Comparison of ENCODE assay signal across 1 cellular context in the genomic region with DNA sequence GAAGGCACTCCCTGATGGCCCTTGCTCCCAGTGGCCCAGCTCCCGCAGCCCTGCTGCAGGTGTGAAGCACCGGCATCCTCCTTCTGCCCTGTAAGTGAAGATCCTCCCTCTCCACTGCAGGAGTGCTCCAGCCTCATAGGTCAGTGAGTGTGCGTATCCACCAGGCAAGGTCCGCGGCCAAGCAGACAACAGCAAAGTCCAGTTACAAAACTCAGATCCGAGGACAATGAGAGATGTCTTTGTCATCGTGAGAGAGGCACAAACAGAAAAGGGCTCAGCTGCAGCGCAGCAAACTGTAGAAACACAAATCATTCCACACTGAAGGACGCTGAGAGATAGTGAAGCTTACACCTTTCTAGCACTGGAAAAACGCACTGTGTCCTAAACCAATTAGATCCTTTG.
A peak's percentile ranks its signal among the peaks of the same experiment; 100 is the strongest.
TF ChIP-seq lines count a peak whose summit lies in the region.

No MANE protein-coding gene starts in this region.

TF ChIP-seq in HepG2, 621 proteins besides CTCF, POLR2A, EP300 and RAD21 (continued from another document and continues in another):
- TF ChIP-seq, protein P1, sequence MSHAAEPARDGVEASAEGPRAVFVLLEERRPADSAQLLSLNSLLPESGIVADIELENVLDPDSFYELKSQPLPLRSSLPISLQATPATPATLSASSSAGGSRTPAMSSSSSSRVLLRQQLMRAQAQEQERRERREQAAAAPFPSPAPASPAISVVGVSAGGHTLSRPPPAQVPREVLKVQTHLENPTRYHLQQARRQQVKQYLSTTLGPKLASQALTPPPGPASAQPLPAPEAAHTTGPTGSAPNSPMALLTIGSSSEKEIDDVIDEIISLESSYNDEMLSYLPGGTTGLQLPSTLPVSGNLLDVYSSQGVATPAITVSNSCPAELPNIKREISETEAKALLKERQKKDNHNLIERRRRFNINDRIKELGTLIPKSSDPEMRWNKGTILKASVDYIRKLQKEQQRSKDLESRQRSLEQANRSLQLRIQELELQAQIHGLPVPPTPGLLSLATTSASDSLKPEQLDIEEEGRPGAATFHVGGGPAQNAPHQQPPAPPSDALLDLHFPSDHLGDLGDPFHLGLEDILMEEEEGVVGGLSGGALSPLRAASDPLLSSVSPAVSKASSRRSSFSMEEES (CRISPR knock-in tag; IDR thresholded peaks at IDR 0.05): no peak
- TF ChIP-seq, protein P2, sequence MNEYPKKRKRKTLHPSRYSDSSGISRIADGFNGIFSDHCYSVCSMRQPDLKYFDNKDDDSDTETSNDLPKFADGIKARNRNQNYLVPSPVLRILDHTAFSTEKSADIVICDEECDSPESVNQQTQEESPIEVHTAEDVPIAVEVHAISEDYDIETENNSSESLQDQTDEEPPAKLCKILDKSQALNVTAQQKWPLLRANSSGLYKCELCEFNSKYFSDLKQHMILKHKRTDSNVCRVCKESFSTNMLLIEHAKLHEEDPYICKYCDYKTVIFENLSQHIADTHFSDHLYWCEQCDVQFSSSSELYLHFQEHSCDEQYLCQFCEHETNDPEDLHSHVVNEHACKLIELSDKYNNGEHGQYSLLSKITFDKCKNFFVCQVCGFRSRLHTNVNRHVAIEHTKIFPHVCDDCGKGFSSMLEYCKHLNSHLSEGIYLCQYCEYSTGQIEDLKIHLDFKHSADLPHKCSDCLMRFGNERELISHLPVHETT (CRISPR knock-in tag; conservative IDR thresholded peaks at IDR 0.05): no peak
- TF ChIP-seq, protein P3, sequence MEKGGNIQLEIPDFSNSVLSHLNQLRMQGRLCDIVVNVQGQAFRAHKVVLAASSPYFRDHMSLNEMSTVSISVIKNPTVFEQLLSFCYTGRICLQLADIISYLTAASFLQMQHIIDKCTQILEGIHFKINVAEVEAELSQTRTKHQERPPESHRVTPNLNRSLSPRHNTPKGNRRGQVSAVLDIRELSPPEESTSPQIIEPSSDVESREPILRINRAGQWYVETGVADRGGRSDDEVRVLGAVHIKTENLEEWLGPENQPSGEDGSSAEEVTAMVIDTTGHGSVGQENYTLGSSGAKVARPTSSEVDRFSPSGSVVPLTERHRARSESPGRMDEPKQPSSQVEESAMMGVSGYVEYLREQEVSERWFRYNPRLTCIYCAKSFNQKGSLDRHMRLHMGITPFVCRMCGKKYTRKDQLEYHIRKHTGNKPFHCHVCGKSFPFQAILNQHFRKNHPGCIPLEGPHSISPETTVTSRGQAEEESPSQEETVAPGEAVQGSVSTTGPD (CRISPR knock-in tag; IDR thresholded peaks at IDR 0.05): no peak
- no peak for TF ChIP-seq ZNF282 (IDR thresholded peaks at IDR 0.05; ENCODE audit: partially characterized antibody)
- TF ChIP-seq ZNF451 (CRISPR knock-in tag; IDR thresholded peaks at IDR 0.05): no peak
- TF ChIP-seq HIVEP1 (CRISPR knock-in tag; IDR thresholded peaks at IDR 0.05): no peak
- TF ChIP-seq U2AF1 (optimal IDR thresholded peaks at IDR 0.05; ENCODE audit: low read depth, low read length): no peak
- peak; percentile 65; the same call in 1 of the 2 replicates for TF ChIP-seq ZMYM3 (CRISPR knock-in tag; IDR thresholded peaks at IDR 0.05)
- no peak for TF ChIP-seq HMGA1 (CRISPR knock-in tag; conservative IDR thresholded peaks at IDR 0.05)
- TF ChIP-seq, protein P4, sequence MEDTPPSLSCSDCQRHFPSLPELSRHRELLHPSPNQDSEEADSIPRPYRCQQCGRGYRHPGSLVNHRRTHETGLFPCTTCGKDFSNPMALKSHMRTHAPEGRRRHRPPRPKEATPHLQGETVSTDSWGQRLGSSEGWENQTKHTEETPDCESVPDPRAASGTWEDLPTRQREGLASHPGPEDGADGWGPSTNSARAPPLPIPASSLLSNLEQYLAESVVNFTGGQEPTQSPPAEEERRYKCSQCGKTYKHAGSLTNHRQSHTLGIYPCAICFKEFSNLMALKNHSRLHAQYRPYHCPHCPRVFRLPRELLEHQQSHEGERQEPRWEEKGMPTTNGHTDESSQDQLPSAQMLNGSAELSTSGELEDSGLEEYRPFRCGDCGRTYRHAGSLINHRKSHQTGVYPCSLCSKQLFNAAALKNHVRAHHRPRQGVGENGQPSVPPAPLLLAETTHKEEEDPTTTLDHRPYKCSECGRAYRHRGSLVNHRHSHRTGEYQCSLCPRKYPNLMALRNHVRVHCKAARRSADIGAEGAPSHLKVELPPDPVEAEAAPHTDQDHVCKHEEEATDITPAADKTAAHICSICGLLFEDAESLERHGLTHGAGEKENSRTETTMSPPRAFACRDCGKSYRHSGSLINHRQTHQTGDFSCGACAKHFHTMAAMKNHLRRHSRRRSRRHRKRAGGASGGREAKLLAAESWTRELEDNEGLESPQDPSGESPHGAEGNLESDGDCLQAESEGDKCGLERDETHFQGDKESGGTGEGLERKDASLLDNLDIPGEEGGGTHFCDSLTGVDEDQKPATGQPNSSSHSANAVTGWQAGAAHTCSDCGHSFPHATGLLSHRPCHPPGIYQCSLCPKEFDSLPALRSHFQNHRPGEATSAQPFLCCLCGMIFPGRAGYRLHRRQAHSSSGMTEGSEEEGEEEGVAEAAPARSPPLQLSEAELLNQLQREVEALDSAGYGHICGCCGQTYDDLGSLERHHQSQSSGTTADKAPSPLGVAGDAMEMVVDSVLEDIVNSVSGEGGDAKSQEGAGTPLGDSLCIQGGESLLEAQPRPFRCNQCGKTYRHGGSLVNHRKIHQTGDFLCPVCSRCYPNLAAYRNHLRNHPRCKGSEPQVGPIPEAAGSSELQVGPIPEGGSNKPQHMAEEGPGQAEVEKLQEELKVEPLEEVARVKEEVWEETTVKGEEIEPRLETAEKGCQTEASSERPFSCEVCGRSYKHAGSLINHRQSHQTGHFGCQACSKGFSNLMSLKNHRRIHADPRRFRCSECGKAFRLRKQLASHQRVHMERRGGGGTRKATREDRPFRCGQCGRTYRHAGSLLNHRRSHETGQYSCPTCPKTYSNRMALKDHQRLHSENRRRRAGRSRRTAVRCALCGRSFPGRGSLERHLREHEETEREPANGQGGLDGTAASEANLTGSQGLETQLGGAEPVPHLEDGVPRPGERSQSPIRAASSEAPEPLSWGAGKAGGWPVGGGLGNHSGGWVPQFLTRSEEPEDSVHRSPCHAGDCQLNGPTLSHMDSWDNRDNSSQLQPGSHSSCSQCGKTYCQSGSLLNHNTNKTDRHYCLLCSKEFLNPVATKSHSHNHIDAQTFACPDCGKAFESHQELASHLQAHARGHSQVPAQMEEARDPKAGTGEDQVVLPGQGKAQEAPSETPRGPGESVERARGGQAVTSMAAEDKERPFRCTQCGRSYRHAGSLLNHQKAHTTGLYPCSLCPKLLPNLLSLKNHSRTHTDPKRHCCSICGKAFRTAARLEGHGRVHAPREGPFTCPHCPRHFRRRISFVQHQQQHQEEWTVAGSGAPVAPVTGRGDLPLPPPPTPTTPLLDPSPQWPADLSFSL (CRISPR knock-in tag; IDR thresholded peaks at IDR 0.05): no peak
- TF ChIP-seq MTA1 (CRISPR knock-in tag; IDR thresholded peaks at IDR 0.05; ENCODE audit: borderline replicate concordance): no peak
- no peak for TF ChIP-seq ZNF776 (CRISPR knock-in tag; IDR thresholded peaks at IDR 0.05)
- no peak for TF ChIP-seq ZNF605 (CRISPR knock-in tag; IDR thresholded peaks at IDR 0.05)
- TF ChIP-seq DMAP1 (CRISPR knock-in tag; IDR thresholded peaks at IDR 0.05): no peak
- TF ChIP-seq ZNF567 (CRISPR knock-in tag; IDR thresholded peaks at IDR 0.05; ENCODE audit: borderline replicate concordance): no peak
- no peak for TF ChIP-seq ZNF160 (CRISPR knock-in tag; IDR thresholded peaks at IDR 0.05)
- TF ChIP-seq, protein P5, sequence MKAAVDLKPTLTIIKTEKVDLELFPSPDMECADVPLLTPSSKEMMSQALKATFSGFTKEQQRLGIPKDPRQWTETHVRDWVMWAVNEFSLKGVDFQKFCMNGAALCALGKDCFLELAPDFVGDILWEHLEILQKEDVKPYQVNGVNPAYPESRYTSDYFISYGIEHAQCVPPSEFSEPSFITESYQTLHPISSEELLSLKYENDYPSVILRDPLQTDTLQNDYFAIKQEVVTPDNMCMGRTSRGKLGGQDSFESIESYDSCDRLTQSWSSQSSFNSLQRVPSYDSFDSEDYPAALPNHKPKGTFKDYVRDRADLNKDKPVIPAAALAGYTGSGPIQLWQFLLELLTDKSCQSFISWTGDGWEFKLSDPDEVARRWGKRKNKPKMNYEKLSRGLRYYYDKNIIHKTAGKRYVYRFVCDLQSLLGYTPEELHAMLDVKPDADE (CRISPR knock-in tag; IDR thresholded peaks at IDR 0.05): no peak
- TF ChIP-seq, protein P6, sequence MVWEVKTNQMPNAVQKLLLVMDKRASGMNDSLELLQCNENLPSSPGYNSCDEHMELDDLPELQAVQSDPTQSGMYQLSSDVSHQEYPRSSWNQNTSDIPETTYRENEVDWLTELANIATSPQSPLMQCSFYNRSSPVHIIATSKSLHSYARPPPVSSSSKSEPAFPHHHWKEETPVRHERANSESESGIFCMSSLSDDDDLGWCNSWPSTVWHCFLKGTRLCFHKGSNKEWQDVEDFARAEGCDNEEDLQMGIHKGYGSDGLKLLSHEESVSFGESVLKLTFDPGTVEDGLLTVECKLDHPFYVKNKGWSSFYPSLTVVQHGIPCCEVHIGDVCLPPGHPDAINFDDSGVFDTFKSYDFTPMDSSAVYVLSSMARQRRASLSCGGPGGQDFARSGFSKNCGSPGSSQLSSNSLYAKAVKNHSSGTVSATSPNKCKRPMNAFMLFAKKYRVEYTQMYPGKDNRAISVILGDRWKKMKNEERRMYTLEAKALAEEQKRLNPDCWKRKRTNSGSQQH (CRISPR knock-in tag; IDR thresholded peaks at IDR 0.05; ENCODE audit: low read depth): no peak
- no peak for TF ChIP-seq ZNF44 (CRISPR knock-in tag; IDR thresholded peaks at IDR 0.05)
- no peak for TF ChIP-seq ZNF12 (CRISPR knock-in tag; IDR thresholded peaks at IDR 0.05)
- TF ChIP-seq RCOR2 (CRISPR knock-in tag; IDR thresholded peaks at IDR 0.05): 0 out of 2 replicates have a peak, but pooled peaks have one; percentile 74
- TF ChIP-seq ZSCAN21 (CRISPR knock-in tag; IDR thresholded peaks at IDR 0.05; ENCODE audit: borderline replicate concordance): no peak; the same call in 1 of the 2 replicates
- TF ChIP-seq HES4 (CRISPR knock-in tag; IDR thresholded peaks at IDR 0.05; ENCODE audit: borderline replicate concordance): no peak
- no peak for TF ChIP-seq NR3C1 (CRISPR knock-in tag; IDR thresholded peaks at IDR 0.05)
- TF ChIP-seq, protein P7, sequence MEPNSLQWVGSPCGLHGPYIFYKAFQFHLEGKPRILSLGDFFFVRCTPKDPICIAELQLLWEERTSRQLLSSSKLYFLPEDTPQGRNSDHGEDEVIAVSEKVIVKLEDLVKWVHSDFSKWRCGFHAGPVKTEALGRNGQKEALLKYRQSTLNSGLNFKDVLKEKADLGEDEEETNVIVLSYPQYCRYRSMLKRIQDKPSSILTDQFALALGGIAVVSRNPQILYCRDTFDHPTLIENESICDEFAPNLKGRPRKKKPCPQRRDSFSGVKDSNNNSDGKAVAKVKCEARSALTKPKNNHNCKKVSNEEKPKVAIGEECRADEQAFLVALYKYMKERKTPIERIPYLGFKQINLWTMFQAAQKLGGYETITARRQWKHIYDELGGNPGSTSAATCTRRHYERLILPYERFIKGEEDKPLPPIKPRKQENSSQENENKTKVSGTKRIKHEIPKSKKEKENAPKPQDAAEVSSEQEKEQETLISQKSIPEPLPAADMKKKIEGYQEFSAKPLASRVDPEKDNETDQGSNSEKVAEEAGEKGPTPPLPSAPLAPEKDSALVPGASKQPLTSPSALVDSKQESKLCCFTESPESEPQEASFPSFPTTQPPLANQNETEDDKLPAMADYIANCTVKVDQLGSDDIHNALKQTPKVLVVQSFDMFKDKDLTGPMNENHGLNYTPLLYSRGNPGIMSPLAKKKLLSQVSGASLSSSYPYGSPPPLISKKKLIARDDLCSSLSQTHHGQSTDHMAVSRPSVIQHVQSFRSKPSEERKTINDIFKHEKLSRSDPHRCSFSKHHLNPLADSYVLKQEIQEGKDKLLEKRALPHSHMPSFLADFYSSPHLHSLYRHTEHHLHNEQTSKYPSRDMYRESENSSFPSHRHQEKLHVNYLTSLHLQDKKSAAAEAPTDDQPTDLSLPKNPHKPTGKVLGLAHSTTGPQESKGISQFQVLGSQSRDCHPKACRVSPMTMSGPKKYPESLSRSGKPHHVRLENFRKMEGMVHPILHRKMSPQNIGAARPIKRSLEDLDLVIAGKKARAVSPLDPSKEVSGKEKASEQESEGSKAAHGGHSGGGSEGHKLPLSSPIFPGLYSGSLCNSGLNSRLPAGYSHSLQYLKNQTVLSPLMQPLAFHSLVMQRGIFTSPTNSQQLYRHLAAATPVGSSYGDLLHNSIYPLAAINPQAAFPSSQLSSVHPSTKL (CRISPR knock-in tag; IDR thresholded peaks at IDR 0.05): peak; percentile 48
- no peak for TF ChIP-seq ADNP (CRISPR knock-in tag; IDR thresholded peaks at IDR 0.05)
- TF ChIP-seq HNRNPH1 (optimal IDR thresholded peaks at IDR 0.05; ENCODE audit: low read depth, low read length): no peak
- TF ChIP-seq ZNF569 (CRISPR knock-in tag; IDR thresholded peaks at IDR 0.05; ENCODE audit: borderline replicate concordance): no peak
- TF ChIP-seq, protein P8, sequence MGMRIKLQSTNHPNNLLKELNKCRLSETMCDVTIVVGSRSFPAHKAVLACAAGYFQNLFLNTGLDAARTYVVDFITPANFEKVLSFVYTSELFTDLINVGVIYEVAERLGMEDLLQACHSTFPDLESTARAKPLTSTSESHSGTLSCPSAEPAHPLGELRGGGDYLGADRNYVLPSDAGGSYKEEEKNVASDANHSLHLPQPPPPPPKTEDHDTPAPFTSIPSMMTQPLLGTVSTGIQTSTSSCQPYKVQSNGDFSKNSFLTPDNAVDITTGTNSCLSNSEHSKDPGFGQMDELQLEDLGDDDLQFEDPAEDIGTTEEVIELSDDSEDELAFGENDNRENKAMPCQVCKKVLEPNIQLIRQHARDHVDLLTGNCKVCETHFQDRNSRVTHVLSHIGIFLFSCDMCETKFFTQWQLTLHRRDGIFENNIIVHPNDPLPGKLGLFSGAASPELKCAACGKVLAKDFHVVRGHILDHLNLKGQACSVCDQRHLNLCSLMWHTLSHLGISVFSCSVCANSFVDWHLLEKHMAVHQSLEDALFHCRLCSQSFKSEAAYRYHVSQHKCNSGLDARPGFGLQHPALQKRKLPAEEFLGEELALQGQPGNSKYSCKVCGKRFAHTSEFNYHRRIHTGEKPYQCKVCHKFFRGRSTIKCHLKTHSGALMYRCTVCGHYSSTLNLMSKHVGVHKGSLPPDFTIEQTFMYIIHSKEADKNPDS (CRISPR knock-in tag; IDR thresholded peaks at IDR 0.05): no peak
- no peak for TF ChIP-seq ISL2 (CRISPR knock-in tag; IDR thresholded peaks at IDR 0.05)
- TF ChIP-seq HNRNPUL1 (IDR thresholded peaks at IDR 0.05; ENCODE audit: low read depth, low read length): no peak
- no peak for TF ChIP-seq HDAC6 (IDR thresholded peaks at IDR 0.05; ENCODE audit: low read depth, low read length)
- TF ChIP-seq ZNF619 (CRISPR knock-in tag; IDR thresholded peaks at IDR 0.05): no peak
- TF ChIP-seq KDM3A (CRISPR knock-in tag; IDR thresholded peaks at IDR 0.05; ENCODE audit: low read depth): 0 out of 2 replicates have a peak, but pooled peaks have one; percentile 21
